In the genomic region with DNA sequence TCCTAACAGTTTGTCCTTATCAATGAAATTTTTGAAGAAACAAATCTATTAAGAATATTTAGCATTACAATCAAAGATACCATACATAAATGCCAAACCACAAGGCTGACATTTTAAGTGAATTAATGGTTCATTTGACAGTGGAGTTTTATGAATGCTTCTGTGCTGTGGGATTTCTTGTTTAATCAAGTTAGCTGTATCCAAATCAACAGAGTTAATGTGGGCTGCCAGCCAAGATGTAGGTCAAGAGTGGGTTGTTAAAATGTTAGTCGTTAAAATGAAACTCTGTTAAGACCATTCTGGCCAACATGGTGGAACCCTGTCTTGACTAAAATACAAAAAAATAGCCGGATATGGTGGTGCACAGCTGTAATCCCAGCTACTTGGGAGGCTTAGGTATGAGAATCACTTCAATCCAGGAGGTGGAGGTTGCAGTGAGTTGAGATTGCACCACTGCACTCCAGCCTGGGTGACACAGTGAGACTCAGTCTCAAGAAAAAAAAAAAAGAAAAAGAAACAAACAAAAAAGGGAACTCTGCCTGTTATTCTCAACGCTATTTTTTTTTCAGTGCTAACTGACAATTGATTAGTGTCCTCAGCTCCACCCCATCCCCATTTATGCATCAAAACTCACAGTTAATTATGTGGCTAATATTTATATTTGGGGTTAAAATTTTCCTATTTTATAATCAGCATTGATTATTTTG, we compare ENCODE assay signal across 1 cellular context.
TF ChIP-seq lines count a peak whose summit lies in the region.

No MANE protein-coding gene starts in this region.

TF ChIP-seq in HCT116, 20 proteins besides CTCF, POLR2A, EP300 and RAD21 (continued from another document):
- no peak for TF ChIP-seq EZH2phosphoT487 (IDR thresholded peaks at IDR 0.05; ENCODE audit: borderline replicate concordance)
- no peak for TF ChIP-seq EZH2 (IDR thresholded peaks at IDR 0.05)
- TF ChIP-seq, protein P1, sequence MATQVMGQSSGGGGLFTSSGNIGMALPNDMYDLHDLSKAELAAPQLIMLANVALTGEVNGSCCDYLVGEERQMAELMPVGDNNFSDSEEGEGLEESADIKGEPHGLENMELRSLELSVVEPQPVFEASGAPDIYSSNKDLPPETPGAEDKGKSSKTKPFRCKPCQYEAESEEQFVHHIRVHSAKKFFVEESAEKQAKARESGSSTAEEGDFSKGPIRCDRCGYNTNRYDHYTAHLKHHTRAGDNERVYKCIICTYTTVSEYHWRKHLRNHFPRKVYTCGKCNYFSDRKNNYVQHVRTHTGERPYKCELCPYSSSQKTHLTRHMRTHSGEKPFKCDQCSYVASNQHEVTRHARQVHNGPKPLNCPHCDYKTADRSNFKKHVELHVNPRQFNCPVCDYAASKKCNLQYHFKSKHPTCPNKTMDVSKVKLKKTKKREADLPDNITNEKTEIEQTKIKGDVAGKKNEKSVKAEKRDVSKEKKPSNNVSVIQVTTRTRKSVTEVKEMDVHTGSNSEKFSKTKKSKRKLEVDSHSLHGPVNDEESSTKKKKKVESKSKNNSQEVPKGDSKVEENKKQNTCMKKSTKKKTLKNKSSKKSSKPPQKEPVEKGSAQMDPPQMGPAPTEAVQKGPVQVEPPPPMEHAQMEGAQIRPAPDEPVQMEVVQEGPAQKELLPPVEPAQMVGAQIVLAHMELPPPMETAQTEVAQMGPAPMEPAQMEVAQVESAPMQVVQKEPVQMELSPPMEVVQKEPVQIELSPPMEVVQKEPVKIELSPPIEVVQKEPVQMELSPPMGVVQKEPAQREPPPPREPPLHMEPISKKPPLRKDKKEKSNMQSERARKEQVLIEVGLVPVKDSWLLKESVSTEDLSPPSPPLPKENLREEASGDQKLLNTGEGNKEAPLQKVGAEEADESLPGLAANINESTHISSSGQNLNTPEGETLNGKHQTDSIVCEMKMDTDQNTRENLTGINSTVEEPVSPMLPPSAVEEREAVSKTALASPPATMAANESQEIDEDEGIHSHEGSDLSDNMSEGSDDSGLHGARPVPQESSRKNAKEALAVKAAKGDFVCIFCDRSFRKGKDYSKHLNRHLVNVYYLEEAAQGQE (IDR thresholded peaks at IDR 0.05; ENCODE audit: low read depth), result no peak
- no peak for TF ChIP-seq ZNF274 (IDR thresholded peaks at IDR 0.05; ENCODE audit: low read depth, low read length)
- TF ChIP-seq ZFX (IDR thresholded peaks at IDR 0.05), result no peak
- TF ChIP-seq ELF1 (IDR thresholded peaks at IDR 0.05; ENCODE audit: borderline replicate concordance, low read depth), result no peak
- TF ChIP-seq, protein P2, sequence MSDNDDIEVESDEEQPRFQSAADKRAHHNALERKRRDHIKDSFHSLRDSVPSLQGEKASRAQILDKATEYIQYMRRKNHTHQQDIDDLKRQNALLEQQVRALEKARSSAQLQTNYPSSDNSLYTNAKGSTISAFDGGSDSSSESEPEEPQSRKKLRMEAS (IDR thresholded peaks at IDR 0.05), result no peak
- TF ChIP-seq JUND (IDR thresholded peaks at IDR 0.05), result no peak
- TF ChIP-seq POLR2AphosphoS5 (IDR thresholded peaks at IDR 0.05; ENCODE audit: low read depth, low read length), result no peak
- no peak for TF ChIP-seq CEBPB (IDR thresholded peaks at IDR 0.05; ENCODE audit: low read depth)
